Comparison of ENCODE assay signal across 12 cellular contexts in the genomic region with DNA sequence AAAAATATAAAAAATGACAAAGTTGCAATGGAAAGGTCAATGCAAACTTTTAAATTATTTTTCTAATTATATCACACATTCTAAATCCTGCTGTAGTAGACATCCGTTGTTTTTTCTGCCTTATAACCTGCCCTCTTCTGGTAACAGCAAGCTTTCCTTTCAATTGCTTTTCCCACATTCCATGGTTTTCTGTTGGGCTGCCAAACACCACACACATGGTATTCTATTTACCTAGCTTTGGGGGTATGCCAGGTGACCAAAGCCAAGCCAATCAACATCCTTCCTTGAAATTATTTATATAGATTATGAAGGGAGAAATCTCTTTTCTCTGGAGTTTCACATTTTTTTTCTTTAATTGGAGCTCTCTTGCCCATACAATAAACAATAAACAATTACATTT. TPM values are rescaled to one million over a fixed set of nuclear protein-coding genes. Genes with fewer than 3 reads are reported as not detected.
DNase-seq lines count a peak whose midpoint lies in the region; ATAC-seq and TF ChIP-seq lines count a peak whose summit lies in the region.
"Had no signal": no experiment of that assay in that cellular context is flagged by ENCODE, and none has a peak within 500 bp of the region (broad histone marks: within the 10 kb centered on the region; RNA-seq: fewer than 3 reads in every experiment).

No MANE protein-coding gene starts in this region.

- TF ChIP-seq CTCF in Calu3 (IDR thresholded peaks at IDR 0.05; ENCODE audit: unreplicated experiment) (no peak), omental fat pad (IDR thresholded peaks at IDR 0.05) (no peak)

- ATAC-seq in omental fat pad (ENCODE audit: low FRiP score) (no peak), HG03469 (IDR thresholded peaks at IDR 0.05; ENCODE audit: unreplicated experiment) (no peak), HG02588 (IDR thresholded peaks at IDR 0.05; ENCODE audit: unreplicated experiment) (no peak), GM21717 (IDR thresholded peaks at IDR 0.05; ENCODE audit: unreplicated experiment) (no peak)
- ATAC-seq: activated T-cell treated with anti-CD3 and anti-CD28 coated beads, Interleukin-2, amount 50 U/mL, for 72 hours; natural killer cell had no signal

- peak overlapping the region; percentile 43 for H3K27ac Mint-ChIP-seq in Calu3 (ENCODE audit: unreplicated experiment)
- H3K27ac Mint-ChIP-seq: activated T-cell treated with anti-CD3 and anti-CD28 coated beads, Interleukin-2, amount 50 U/mL, for 72 hours; natural killer cell had no signal

- no peak overlapping the region for H3K4me3 Mint-ChIP-seq in Calu3 (ENCODE audit: low read depth, unreplicated experiment)
- H3K4me3 Mint-ChIP-seq: activated T-cell treated with anti-CD3 and anti-CD28 coated beads, Interleukin-2, amount 50 U/mL, for 72 hours; natural killer cell had no signal

- H3K27me3 Mint-ChIP-seq in Calu3 (ENCODE audit: unreplicated experiment): no peaks in the 10 kb centered on the region

- peak; percentile 68 for DNase-seq in Calu3
- DNase-seq in NCI-H1694 treated with DMSO at 0.1 percent for 48 hours (lab: John Stamatoyannopoulos, UW): peak; percentile 47
- DNase-seq in cerebellum (ENCODE audit: low spot score): peak; percentile 40
- peak; percentile 64 to 95 for DNase-seq in lung microvascular endothelial cell (ENCODE audit: low read depth in 2 of 2)
- no peak for DNase-seq in omental fat pad (ENCODE audit: low spot score)
- DNase-seq: activated T-cell treated with anti-CD3 and anti-CD28 coated beads, Interleukin-2, amount 50 U/mL, for 72 hours; natural killer cell; NCI-H1105; stimulated activated CD4-positive, alpha-beta T cell treated with anti-CD3 and anti-CD28 coated beads, Interleukin-2, amount 100 ng/mL, for 24 hours had no signal

- peaks cover 2% of the 10 kb centered on the region for H3K9me3 Mint-ChIP-seq in Calu3 (ENCODE audit: low read depth, unreplicated experiment)
- H3K9me3 Mint-ChIP-seq: activated T-cell treated with anti-CD3 and anti-CD28 coated beads, Interleukin-2, amount 50 U/mL, for 72 hours; natural killer cell had no signal

- peaks cover 23% of the 10 kb centered on the region for H3K4me1 Mint-ChIP-seq in Calu3 (ENCODE audit: low read depth, unreplicated experiment)

- H3K36me3 Mint-ChIP-seq in Calu3 (ENCODE audit: insufficient read depth, unreplicated experiment): peaks cover 44% of the 10 kb centered on the region

- intact Hi-C loops in Calu3 (cut with micrococcal nuclease; ENCODE audit: unreplicated experiment): loop anchor here (1.0 to 2.0 kb wide), 5 partner anchors 17 to 161 kb away; no protein-coding TSS in a partner anchor

- BruUV-seq in Calu3 (replicated peaks; lab: Mats Ljungman, UMichigan): no TSS peak

- CTCF ChIA-PET in Calu3 (lab: Charles Lee): interaction anchor here (0.6 to 3.3 kb wide), 5 partner anchors 17 to 745 kb away, joined by 3 to 18 read pairs (median 5); no protein-coding TSS in a partner anchor

RNA-seq across cellular contexts. Expression of gene LAMC1, which starts 3.4 kb away (rescaled TPM):
- total RNA-seq in Calu3 (2022) (368 and 579 TPM in 2 replicates), cerebellum (46.6 TPM), lung microvascular endothelial cell (240 and 248 TPM in 2 replicates), omental fat pad (100 to 1,000 TPM; 377 to 829 (median 461) TPM)
